9 cellular contexts compared by ENCODE assay signal in genomic region chr19:41367848-41368301, GRCh38. TPM values are rescaled to one million over a fixed set of nuclear protein-coding genes. Genes with fewer than 3 reads are reported as not detected.
A peak's percentile ranks its signal among the peaks of the same experiment; 100 is the strongest.
DNase-seq lines count a peak whose midpoint lies in the region; ATAC-seq lines count a peak whose summit lies in the region.
"Had no signal": no experiment of that assay in that cellular context is flagged by ENCODE, and none has a peak within 500 bp of the region (broad histone marks: within the 10 kb centered on the region; RNA-seq: fewer than 3 reads in every experiment).

No MANE protein-coding gene starts in this region.

- in situ Hi-C loops in ACHN (cut with HindIII; ENCODE audit: low pct_ligation_motif_present, low pct_unique_long_range_greater_than_20kb, low sequenced_read_pairs), result no loop called here

- intact Hi-C loops in left ventricle myocardium superior (cut with micrococcal nuclease), result no loop called here

- DNase-seq in ACHN (peak; percentile 88), HCEC 1CT (peak; percentile 94), UCSD-AML1 (lab: John Stamatoyannopoulos, UW; ENCODE audit: unreplicated experiment) (peak; percentile 42), iris pigment epithelial cell (ENCODE audit: low read depth) (peak; percentile 95), NCI-H2196 (lab: John Stamatoyannopoulos, UW; ENCODE audit: unreplicated experiment) (no peak), left ventricle myocardium superior (no peak)
- DNase-seq in stimulated activated CD4-positive, alpha-beta T cell treated with anti-CD3 and anti-CD28 coated beads, Interleukin-4, amount 100 ng/mL, for 24 hours, result no peak
- DNase-seq: activated CD8-positive, alpha-beta memory T cell treated with anti-CD3 and anti-CD28 coated beads, Interleukin-2, amount 10 ng/mL, durations not matched to agents 7 days and 5 days had no signal

- ATAC-seq in left ventricle myocardium superior (no peak), GM19397 (IDR thresholded peaks at IDR 0.05; ENCODE audit: unreplicated experiment) (no peak)
- ATAC-seq: activated CD8-positive, alpha-beta memory T cell treated with anti-CD3 and anti-CD28 coated beads, Interleukin-2, amount 10 ng/mL, durations not matched to agents 7 days and 5 days had no signal

RNA-seq across cellular contexts. Expression of gene B9D2, which starts 3.9 kb away (rescaled TPM):
- 3.7 TPM for total RNA-seq in left ventricle myocardium superior

RNA-seq across cellular contexts. Expression of gene TMEM91, which starts 8.5 kb away (rescaled TPM):
- total RNA-seq in left ventricle myocardium superior, result 3.6 TPM

RNA-seq across cellular contexts. Expression of gene TGFB1, which starts 14.2 kb away (rescaled TPM):
- 13.2 TPM for total RNA-seq in left ventricle myocardium superior

RNA-seq across cellular contexts. Expression of gene EXOSC5, which starts 29.3 kb away (rescaled TPM):
- total RNA-seq in left ventricle myocardium superior, result 14.4 TPM

RNA-seq across cellular contexts. Expression of gene BCKDHA, which starts 29.7 kb away (rescaled TPM):
- 49.2 TPM for total RNA-seq in left ventricle myocardium superior

Comparison
In these comparisons a context has a peak if more than half of its experiments do, and no peak if none do; other contexts are left out.
1. DNase-seq: peak in ACHN (single experiment), HCEC 1CT (single experiment), UCSD-AML1 (single experiment) and iris pigment epithelial cell (single experiment); none in NCI-H2196 (single experiment), stimulated activated CD4-positive, alpha-beta T cell treated with anti-CD3 and anti-CD28 coated beads, Interleukin-4, amount 100 ng/mL, for 24 hours (single experiment) and left ventricle myocardium superior (single experiment).